ENCODE assay signal across 8 cellular contexts in genomic region chr20:5126512-5127203, GRCh38. TPM values are rescaled to one million over a fixed set of nuclear protein-coding genes. Genes with fewer than 3 reads are reported as not detected.
DNase-seq lines count a peak whose midpoint lies in the region; ATAC-seq and TF ChIP-seq lines count a peak whose summit lies in the region.

Gene CDS2 (plus strand): TSS chr20:5127008. CDS start chr20:5127093, 85 bp downstream.

- H3K4me3 ChIP-seq in adrenal gland = peak within 1 kb of the TSS; percentile 44 to 91 (median 79)
- peak within 1 kb of the TSS; percentile 72 to 98 (median 92) for H3K4me3 ChIP-seq in heart left ventricle

- no peaks in the 10 kb centered on the region for H3K9me3 Mint-ChIP-seq in type B pancreatic cell

- H3K27ac Mint-ChIP-seq in type B pancreatic cell = peak within 1 kb of the TSS; percentile 96

- peaks cover 27% of the 10 kb centered on the region for H3K4me1 Mint-ChIP-seq in type B pancreatic cell (ENCODE audit: unreplicated experiment)

- H3K36me3 ChIP-seq in adrenal gland (replicated peaks in 1 of 2) (no peaks in the 10 kb centered on the region), heart left ventricle (peaks cover 0 to 15% (median 0%) of the 10 kb centered on the region in 9 donors)

- in situ Hi-C loops in GM13976 (cut with MboI; ENCODE audit: low sequenced_read_pairs, unreplicated experiment) = loop anchor here (5.0 kb wide), 1 partner anchor 61 kb away; no protein-coding TSS in a partner anchor

- H3K27ac ChIP-seq in adrenal gland = peak within 1 kb of the TSS in 4 of 5 donors; percentile 91 to 97 (median 94)
- peak within 1 kb of the TSS; percentile 90 to 99 (median 97) for H3K27ac ChIP-seq in heart left ventricle

- TF ChIP-seq POLR2A in adrenal gland (IDR thresholded peaks at IDR 0.05) (peak; percentile 82 to 88), heart left ventricle (IDR thresholded peaks at IDR 0.05) (peak; percentile 81 to 89)

- WGBS in adrenal gland, 4 donors = 0 to 2% (median 1%) methylated on average over 15 to 78 of the region's 78 CpGs; no CpG with 5 or more reads in 1 of the 4 donors
- WGBS in heart left ventricle, 4 donors = 0 to 1% (median 0%) methylated on average over 15 to 78 of the region's 78 CpGs

- intact Hi-C loops in adrenal gland (cut with DNase I) (loop anchor here (5.0 kb wide), 1 partner anchor 66 kb away; no protein-coding TSS in a partner anchor), heart left ventricle (cut with DNase I) (loop anchor here (1.0 to 10.0 kb wide), 7 partner anchors 44 to 321 kb away; no protein-coding TSS in a partner anchor)

- H3K9me3 ChIP-seq in adrenal gland (replicated peaks in 1 of 3) = no peaks in the 10 kb centered on the region
- no peaks in the 10 kb centered on the region for H3K9me3 ChIP-seq in heart left ventricle

- H3K27me3 Mint-ChIP-seq in type B pancreatic cell = no peaks in the 10 kb centered on the region

- peaks cover 7% of the 10 kb centered on the region for H3K36me3 Mint-ChIP-seq in type B pancreatic cell

- peak within 1 kb of the TSS; percentile 98 for H3K4me3 Mint-ChIP-seq in type B pancreatic cell

- peak; percentile 98 for DNase-seq in GM13976 (ENCODE audit: low spot score)
- peak; percentile 100 for DNase-seq in NCI-H146 (lab: John Stamatoyannopoulos, UW)
- DNase-seq in T-helper 1 cell = peak; percentile 100
- peak; percentile 100 for DNase-seq in adrenal gland
- peak; percentile 100 for DNase-seq in heart left ventricle
- DNase-seq in pons (ENCODE audit: low spot score) = peak; percentile 99
- DNase-seq in type B pancreatic cell (ENCODE audit: extremely low spot score, unreplicated experiment) = peak; percentile 100

- H3K4me1 ChIP-seq in adrenal gland (replicated peaks in 1 of 2) (peaks cover 12 to 27% of the 10 kb centered on the region in 2 donors), heart left ventricle (peaks cover 7 to 50% (median 38%) of the 10 kb centered on the region in 12 donors)

- TF ChIP-seq CTCF in GM13976 (IDR thresholded peaks at IDR 0.05; ENCODE audit: borderline replicate concordance, control extremely low read depth, extremely low read depth, insufficient read depth, missing control alignments) (peak; percentile 83), adrenal gland (IDR thresholded peaks at IDR 0.05) (peak; percentile 35 to 77 (median 54)), heart left ventricle (IDR thresholded peaks at IDR 0.05) (peak; percentile 53 to 89 (median 68)), type B pancreatic cell (conservative IDR thresholded peaks at IDR 0.05) (peak; percentile 61)

- ATAC-seq in HG02870 (IDR thresholded peaks at IDR 0.05; ENCODE audit: unreplicated experiment) (peak; percentile 90), heart left ventricle (peak; percentile 95 to 98 (median 97))

- H3K27me3 ChIP-seq in adrenal gland (no peaks in the 10 kb centered on the region), heart left ventricle (no peaks in the 10 kb centered on the region)

RNA-seq across cellular contexts. Expression of gene CDS2, which starts in this region (rescaled TPM):
- 10 to 100 TPM; 27.8 to 71.0 (median 46.7) TPM for total RNA-seq in adrenal gland
- polyA plus RNA-seq in adrenal gland = 10 to 100 TPM; 11.8 to 27.5 (median 12.6) TPM
- total RNA-seq in heart left ventricle = 100 to 1,000 TPM in 1 of 9 donors, 10 to 100 TPM in 8; 64.5 to 105 (median 86.8) TPM
- 10 to 100 TPM; 22.5 to 24.9 TPM for polyA plus RNA-seq in heart left ventricle
- 41.5 and 44.4 TPM in 2 replicates for total RNA-seq in type B pancreatic cell (ENCODE audit: low replicate concordance)

Comparison
In these comparisons a context has a peak if more than half of its experiments do, and no peak if none do; other contexts are left out.
1. Peak in every context shown above with its lines: DNase-seq, ATAC-seq, H3K4me3 ChIP-seq and H3K27ac ChIP-seq.